Comparison of ENCODE assay signal across 1 cellular context in the genomic region with DNA sequence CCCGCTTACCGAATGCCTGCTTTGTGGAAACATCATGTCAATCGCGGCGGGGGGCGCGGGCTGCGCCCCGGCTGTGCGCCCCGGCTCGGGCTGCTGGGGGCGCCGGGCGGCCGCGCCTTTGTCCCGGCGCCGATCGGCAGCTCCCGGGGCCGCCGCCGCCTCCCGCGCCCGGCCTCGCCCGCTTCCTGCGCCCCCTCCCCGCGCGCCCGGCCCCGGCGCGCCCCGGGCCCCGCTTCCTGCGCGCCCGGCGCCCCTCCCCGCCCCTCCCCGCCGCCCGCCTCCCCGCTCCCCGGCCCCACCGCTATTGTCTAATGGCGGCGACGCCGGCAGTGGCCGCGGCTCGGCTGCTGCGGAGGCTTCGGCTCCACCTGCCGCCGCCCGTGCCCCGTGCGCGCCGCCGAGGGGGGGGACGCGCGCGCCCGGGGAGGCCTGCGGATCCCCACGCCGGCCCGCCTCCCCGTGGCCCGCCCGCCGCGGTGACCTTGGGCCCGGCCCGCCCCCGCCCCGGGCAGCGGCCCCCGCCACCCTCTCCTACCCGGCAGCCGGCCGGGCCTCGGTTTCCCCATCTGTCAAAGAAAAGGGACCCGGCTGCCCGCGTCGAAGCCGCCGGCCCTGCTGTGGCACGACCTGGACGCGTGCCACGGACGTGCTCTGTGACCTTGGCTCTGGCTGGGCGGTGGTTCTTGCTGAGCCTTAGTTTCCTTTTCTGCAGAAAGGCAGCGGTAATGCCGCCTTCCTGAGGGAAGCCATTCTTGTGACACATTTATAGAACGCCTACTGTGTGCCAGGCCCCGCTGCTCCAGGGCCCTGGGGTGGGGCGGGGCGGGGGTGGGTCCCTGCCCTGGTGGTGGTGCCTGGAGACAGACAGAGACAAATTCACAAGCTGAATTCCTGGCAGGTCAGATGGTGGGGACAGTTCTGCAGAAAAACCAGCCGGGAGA.
TF ChIP-seq lines count a peak whose summit lies in the region.

A gene with protein sequence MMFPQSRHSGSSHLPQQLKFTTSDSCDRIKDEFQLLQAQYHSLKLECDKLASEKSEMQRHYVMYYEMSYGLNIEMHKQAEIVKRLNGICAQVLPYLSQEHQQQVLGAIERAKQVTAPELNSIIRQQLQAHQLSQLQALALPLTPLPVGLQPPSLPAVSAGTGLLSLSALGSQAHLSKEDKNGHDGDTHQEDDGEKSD (minus strand): TSS at position 331 of the 941 bp plus-strand sequence. CDS start 295 bp downstream, at position 36.

TF ChIP-seq in K562, 482 proteins besides CTCF, POLR2A, EP300 and RAD21 (continues in another document):
- TF ChIP-seq, protein P1, sequence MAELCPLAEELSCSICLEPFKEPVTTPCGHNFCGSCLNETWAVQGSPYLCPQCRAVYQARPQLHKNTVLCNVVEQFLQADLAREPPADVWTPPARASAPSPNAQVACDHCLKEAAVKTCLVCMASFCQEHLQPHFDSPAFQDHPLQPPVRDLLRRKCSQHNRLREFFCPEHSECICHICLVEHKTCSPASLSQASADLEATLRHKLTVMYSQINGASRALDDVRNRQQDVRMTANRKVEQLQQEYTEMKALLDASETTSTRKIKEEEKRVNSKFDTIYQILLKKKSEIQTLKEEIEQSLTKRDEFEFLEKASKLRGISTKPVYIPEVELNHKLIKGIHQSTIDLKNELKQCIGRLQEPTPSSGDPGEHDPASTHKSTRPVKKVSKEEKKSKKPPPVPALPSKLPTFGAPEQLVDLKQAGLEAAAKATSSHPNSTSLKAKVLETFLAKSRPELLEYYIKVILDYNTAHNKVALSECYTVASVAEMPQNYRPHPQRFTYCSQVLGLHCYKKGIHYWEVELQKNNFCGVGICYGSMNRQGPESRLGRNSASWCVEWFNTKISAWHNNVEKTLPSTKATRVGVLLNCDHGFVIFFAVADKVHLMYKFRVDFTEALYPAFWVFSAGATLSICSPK (IDR thresholded peaks at IDR 0.05; ENCODE audit: borderline replicate concordance) = no peak
- TF ChIP-seq SIN3A (IDR thresholded peaks at IDR 0.05; ENCODE audit: borderline replicate concordance in 2 of 2, control insufficient read depth in 1 of 2, low read depth in 2 of 2, low read length in 2 of 2) (peak in 1 of 2 experiments; percentile 11; a peak in 1 of 4 replicates), POLR2G (IDR thresholded peaks at IDR 0.05; ENCODE audit: low read depth, low read length) (peak; percentile 79), ZC3H4 (CRISPR knock-in tag; IDR thresholded peaks at IDR 0.05; ENCODE audit: borderline replicate concordance) (no peak), BHLHE40 (IDR thresholded peaks at IDR 0.05; ENCODE audit: low read length) (0 out of 2 replicates have a peak, but pooled peaks have one; percentile 4), PHF8 (IDR thresholded peaks at IDR 0.05; ENCODE audit: borderline replicate concordance, low read length) (peak; percentile 43; the same call in 1 of the 2 replicates), L3MBTL2 (IDR thresholded peaks at IDR 0.05) (peak; percentile 31; the same call in 1 of the 2 replicates), ZBTB1 (CRISPR knock-in tag; IDR thresholded peaks at IDR 0.05; ENCODE audit: borderline replicate concordance, low read depth) (no peak), ZNF175 (CRISPR knock-in tag; IDR thresholded peaks at IDR 0.05; ENCODE audit: low read depth) (peak; percentile 79; the same call in 1 of the 2 replicates), ZNF589 (CRISPR knock-in tag; IDR thresholded peaks at IDR 0.05; ENCODE audit: low read depth) (0 out of 2 replicates have a peak, but pooled peaks have one; percentile 39), CTBP1 (IDR thresholded peaks at IDR 0.05; ENCODE audit: borderline replicate concordance) (no peak), ZFX (CRISPR knock-in tag; IDR thresholded peaks at IDR 0.05) (peak; percentile 59), MCM5 (IDR thresholded peaks at IDR 0.05; ENCODE audit: low read depth) (no peak), ESRRA (IDR thresholded peaks at IDR 0.05; ENCODE audit: borderline replicate concordance, low read depth) (peak; percentile 90), POLR2AphosphoS5 (IDR thresholded peaks at IDR 0.05; ENCODE audit: control insufficient read depth, insufficient read depth, low read depth, low read length) (no peak), RBM15 (IDR thresholded peaks at IDR 0.05; ENCODE audit: insufficient read depth, low read length) (no peak), ZNF24 (IDR thresholded peaks at IDR 0.05) (no peak)
- TF ChIP-seq, protein P2, sequence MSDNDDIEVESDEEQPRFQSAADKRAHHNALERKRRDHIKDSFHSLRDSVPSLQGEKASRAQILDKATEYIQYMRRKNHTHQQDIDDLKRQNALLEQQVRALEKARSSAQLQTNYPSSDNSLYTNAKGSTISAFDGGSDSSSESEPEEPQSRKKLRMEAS (CRISPR knock-in tag; IDR thresholded peaks at IDR 0.05) = peak; percentile 30; the same call in 1 of the 2 replicates
- TF ChIP-seq, protein P3, sequence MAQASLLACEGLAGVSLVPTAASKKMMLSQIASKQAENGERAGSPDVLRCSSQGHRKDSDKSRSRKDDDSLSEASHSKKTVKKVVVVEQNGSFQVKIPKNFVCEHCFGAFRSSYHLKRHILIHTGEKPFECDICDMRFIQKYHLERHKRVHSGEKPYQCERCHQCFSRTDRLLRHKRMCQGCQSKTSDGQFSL (CRISPR knock-in tag; IDR thresholded peaks at IDR 0.05) = peak; percentile 90
- TF ChIP-seq, protein P3 (tag; IDR thresholded peaks at IDR 0.05) = peak in 1 of 2 experiments; percentile 22; a peak in 2 of 4 replicates
- TF ChIP-seq, protein P4, sequence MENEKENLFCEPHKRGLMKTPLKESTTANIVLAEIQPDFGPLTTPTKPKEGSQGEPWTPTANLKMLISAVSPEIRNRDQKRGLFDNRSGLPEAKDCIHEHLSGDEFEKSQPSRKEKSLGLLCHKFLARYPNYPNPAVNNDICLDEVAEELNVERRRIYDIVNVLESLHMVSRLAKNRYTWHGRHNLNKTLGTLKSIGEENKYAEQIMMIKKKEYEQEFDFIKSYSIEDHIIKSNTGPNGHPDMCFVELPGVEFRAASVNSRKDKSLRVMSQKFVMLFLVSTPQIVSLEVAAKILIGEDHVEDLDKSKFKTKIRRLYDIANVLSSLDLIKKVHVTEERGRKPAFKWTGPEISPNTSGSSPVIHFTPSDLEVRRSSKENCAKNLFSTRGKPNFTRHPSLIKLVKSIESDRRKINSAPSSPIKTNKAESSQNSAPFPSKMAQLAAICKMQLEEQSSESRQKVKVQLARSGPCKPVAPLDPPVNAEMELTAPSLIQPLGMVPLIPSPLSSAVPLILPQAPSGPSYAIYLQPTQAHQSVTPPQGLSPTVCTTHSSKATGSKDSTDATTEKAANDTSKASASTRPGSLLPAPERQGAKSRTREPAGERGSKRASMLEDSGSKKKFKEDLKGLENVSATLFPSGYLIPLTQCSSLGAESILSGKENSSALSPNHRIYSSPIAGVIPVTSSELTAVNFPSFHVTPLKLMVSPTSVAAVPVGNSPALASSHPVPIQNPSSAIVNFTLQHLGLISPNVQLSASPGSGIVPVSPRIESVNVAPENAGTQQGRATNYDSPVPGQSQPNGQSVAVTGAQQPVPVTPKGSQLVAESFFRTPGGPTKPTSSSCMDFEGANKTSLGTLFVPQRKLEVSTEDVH (IDR thresholded peaks at IDR 0.05; ENCODE audit: low read depth, partially characterized antibody) = no peak
- TF ChIP-seq, protein P5, sequence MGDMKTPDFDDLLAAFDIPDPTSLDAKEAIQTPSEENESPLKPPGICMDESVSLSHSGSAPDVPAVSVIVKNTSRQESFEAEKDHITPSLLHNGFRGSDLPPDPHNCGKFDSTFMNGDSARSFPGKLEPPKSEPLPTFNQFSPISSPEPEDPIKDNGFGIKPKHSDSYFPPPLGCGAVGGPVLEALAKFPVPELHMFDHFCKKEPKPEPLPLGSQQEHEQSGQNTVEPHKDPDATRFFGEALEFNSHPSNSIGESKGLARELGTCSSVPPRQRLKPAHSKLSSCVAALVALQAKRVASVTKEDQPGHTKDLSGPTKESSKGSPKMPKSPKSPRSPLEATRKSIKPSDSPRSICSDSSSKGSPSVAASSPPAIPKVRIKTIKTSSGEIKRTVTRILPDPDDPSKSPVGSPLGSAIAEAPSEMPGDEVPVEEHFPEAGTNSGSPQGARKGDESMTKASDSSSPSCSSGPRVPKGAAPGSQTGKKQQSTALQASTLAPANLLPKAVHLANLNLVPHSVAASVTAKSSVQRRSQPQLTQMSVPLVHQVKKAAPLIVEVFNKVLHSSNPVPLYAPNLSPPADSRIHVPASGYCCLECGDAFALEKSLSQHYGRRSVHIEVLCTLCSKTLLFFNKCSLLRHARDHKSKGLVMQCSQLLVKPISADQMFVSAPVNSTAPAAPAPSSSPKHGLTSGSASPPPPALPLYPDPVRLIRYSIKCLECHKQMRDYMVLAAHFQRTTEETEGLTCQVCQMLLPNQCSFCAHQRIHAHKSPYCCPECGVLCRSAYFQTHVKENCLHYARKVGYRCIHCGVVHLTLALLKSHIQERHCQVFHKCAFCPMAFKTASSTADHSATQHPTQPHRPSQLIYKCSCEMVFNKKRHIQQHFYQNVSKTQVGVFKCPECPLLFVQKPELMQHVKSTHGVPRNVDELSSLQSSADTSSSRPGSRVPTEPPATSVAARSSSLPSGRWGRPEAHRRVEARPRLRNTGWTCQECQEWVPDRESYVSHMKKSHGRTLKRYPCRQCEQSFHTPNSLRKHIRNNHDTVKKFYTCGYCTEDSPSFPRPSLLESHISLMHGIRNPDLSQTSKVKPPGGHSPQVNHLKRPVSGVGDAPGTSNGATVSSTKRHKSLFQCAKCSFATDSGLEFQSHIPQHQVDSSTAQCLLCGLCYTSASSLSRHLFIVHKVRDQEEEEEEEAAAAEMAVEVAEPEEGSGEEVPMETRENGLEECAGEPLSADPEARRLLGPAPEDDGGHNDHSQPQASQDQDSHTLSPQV (IDR thresholded peaks at IDR 0.05) = 0 out of 2 replicates have a peak, but pooled peaks have one; percentile 34
- TF ChIP-seq, protein P6, sequence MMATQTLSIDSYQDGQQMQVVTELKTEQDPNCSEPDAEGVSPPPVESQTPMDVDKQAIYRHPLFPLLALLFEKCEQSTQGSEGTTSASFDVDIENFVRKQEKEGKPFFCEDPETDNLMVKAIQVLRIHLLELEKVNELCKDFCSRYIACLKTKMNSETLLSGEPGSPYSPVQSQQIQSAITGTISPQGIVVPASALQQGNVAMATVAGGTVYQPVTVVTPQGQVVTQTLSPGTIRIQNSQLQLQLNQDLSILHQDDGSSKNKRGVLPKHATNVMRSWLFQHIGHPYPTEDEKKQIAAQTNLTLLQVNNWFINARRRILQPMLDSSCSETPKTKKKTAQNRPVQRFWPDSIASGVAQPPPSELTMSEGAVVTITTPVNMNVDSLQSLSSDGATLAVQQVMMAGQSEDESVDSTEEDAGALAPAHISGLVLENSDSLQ (IDR thresholded peaks at IDR 0.05) = peak; percentile 56; the same call in 1 of the 2 replicates
- TF ChIP-seq, protein P7, sequence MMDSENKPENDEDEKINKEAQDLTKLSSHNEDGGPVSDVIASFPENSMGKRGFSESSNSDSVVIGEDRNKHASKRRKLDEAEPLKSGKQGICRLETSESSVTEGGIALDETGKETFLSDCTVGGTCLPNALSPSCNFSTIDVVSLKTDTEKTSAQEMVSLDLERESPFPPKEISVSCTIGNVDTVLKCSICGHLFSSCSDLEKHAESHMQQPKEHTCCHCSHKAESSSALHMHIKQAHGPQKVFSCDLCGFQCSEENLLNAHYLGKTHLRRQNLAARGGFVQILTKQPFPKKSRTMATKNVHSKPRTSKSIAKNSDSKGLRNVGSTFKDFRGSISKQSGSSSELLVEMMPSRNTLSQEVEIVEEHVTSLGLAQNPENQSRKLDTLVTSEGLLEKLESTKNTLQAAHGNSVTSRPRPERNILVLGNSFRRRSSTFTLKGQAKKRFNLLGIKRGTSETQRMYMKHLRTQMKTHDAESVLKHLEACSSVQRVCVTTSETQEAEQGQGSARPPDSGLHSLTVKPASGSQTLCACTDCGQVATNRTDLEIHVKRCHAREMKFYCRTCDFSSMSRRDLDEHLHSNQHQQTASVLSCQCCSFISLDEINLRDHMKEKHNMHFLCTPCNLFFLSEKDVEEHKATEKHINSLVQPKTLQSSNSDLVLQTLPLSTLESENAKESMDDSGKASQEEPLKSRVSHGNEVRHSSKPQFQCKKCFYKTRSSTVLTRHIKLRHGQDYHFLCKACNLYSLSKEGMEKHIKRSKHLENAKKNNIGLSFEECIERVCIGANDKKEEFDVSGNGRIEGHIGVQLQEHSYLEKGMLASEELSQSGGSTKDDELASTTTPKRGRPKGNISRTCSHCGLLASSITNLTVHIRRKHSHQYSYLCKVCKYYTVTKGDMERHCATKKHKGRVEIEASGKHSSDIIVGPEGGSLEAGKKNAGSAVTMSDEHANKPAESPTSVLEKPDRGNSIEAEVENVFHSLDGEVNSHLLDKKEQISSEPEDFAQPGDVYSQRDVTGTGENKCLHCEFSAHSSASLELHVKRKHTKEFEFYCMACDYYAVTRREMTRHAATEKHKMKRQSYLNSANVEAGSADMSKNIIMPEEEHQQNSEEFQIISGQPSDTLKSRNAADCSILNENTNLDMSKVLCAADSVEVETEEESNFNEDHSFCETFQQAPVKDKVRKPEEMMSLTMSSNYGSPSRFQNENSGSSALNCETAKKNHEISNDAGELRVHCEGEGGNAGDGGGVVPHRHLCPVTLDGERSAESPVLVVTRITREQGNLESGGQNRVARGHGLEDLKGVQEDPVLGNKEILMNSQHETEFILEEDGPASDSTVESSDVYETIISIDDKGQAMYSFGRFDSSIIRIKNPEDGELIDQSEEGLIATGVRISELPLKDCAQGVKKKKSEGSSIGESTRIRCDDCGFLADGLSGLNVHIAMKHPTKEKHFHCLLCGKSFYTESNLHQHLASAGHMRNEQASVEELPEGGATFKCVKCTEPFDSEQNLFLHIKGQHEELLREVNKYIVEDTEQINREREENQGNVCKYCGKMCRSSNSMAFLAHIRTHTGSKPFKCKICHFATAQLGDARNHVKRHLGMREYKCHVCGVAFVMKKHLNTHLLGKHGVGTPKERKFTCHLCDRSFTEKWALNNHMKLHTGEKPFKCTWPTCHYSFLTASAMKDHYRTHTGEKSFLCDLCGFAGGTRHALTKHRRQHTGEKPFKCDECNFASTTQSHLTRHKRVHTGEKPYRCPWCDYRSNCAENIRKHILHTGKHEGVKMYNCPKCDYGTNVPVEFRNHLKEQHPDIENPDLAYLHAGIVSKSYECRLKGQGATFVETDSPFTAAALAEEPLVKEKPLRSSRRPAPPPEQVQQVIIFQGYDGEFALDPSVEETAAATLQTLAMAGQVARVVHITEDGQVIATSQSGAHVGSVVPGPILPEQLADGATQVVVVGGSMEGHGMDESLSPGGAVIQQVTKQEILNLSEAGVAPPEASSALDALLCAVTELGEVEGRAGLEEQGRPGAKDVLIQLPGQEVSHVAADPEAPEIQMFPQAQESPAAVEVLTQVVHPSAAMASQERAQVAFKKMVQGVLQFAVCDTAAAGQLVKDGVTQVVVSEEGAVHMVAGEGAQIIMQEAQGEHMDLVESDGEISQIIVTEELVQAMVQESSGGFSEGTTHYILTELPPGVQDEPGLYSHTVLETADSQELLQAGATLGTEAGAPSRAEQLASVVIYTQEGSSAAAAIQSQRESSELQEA (IDR thresholded peaks at IDR 0.05; ENCODE audit: low read depth) = no peak
- TF ChIP-seq, protein P8, sequence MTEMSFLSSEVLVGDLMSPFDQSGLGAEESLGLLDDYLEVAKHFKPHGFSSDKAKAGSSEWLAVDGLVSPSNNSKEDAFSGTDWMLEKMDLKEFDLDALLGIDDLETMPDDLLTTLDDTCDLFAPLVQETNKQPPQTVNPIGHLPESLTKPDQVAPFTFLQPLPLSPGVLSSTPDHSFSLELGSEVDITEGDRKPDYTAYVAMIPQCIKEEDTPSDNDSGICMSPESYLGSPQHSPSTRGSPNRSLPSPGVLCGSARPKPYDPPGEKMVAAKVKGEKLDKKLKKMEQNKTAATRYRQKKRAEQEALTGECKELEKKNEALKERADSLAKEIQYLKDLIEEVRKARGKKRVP (CRISPR knock-in tag; IDR thresholded peaks at IDR 0.05) = no peak
